ENCODE assay signal across 8 cellular contexts in the genomic region with DNA sequence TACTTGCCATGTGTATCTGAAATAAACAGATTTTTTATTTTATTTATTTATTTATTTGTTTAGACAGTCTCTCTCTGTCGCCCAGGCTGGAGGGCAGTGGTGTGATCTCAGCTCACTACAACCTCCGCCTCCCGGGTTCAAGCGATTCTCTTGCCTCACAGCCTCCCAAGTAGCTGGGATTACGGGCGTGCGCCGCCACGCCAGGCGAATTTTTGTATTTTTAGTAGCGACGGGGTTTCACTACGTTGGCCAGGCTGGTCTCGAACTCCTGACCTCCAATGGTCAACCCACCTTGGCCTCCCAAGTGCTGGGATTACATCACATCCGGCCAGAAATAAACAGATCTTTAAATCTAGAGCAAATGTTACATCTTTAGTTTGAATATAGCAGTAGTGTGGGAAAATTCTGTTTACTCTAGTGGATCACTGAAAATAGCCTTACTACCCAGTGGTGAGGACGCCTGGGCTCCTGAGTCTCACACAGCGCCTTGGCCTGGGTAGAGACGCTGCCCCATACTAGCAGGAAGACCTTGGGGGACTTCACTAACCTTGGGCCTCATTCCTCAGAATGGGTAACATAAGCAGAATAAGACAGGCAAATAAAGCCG. TPM values are rescaled to one million over a fixed set of nuclear protein-coding genes. Genes with fewer than 3 reads are reported as not detected.
DNase-seq lines count a peak whose midpoint lies in the region; ATAC-seq and TF ChIP-seq lines count a peak whose summit lies in the region.

No MANE protein-coding gene starts in this region.

- peaks cover 6% of the 10 kb centered on the region for H3K9me3 Mint-ChIP-seq in WTC11

- no peak overlapping the region for H2AFZ ChIP-seq in HCT116 (ENCODE audit: low read depth, low read length, poor library complexity, severe bottlenecking)

- peaks cover 22% of the 10 kb centered on the region for H3K4me1 Mint-ChIP-seq in WTC11

- H3K9me3 ChIP-seq in BE2C: no peaks in the 10 kb centered on the region
- H3K9me3 ChIP-seq in HCT116 (ENCODE audit: control insufficient read depth in 1 of 2, insufficient read depth in 1 of 2, low read depth in 1 of 2, low read length in 2 of 2): no peaks in the 10 kb centered on the region
- no peaks in the 10 kb centered on the region for H3K9me3 ChIP-seq in psoas muscle

- H3K4me1 ChIP-seq in BE2C (no peaks in the 10 kb centered on the region), HCT116 (ENCODE audit: control insufficient read depth in 1 of 2, insufficient read depth in 2 of 2, low read length in 2 of 2) (peaks cover 15 to 19% of the 10 kb centered on the region in 2 experiments), psoas muscle (peaks cover 30% of the 10 kb centered on the region)

- DNase-seq in BE2C (no peak), HCT116 (ENCODE audit: low read depth, low spot score) (no peak), WTC11 (ENCODE audit: low spot score) (no peak), fibroblast of pulmonary artery (ENCODE audit: low read depth) (peak; percentile 17), psoas muscle (peak in 1 of 2 donors; percentile 13), NCI-H2171 (lab: John Stamatoyannopoulos, UW) (no peak), ureter (ENCODE audit: low spot score) (no peak)

- no peaks in the 10 kb centered on the region for H3K9me2 ChIP-seq in HCT116 (ENCODE audit: insufficient read depth)

- peak overlapping the region; percentile 99 for H3K4me3 Mint-ChIP-seq in WTC11

- 53 to 57% (median 57%) methylated on average over 19 of the region's 19 CpGs for WGBS in psoas muscle, 3 donors

- ATAC-seq in HCT116 (no peak), WTC11 (no peak), psoas muscle (no peak), HG03571 (IDR thresholded peaks at IDR 0.05; ENCODE audit: unreplicated experiment) (no peak)

- peak overlapping the region; percentile 89 for H3K9ac ChIP-seq in HCT116 (ENCODE audit: low read length)

- TF ChIP-seq CTCF in BE2C (IDR thresholded peaks at IDR 0.05; ENCODE audit: low read depth, low read length) (no peak), HCT116 (IDR thresholded peaks at IDR 0.05 in 2 of 3, conservative IDR thresholded peaks at IDR 0.05 in 1 of 3; ENCODE audit: borderline replicate concordance in 1 of 3, insufficient read depth in 1 of 3, low read depth in 2 of 3, low read length in 2 of 3) (no peak), WTC11 (IDR thresholded peaks at IDR 0.05) (no peak), fibroblast of pulmonary artery (IDR thresholded peaks at IDR 0.05; ENCODE audit: low read length, missing control alignments) (no peak), psoas muscle (IDR thresholded peaks at IDR 0.05) (no peak)

- intact Hi-C loops in HCT116 (cut with micrococcal nuclease): loop anchor here (5.0 kb wide), 1 partner anchor 101 kb away; a partner anchor contains a TSS
- intact Hi-C loops in psoas muscle (cut with DNase I): loop anchor here in 1 of 2 donors (5.0 kb wide), 2 partner anchors 46 to 66 kb away; a partner anchor contains a TSS

- H3K4me3 ChIP-seq in BE2C (ENCODE audit: low read depth, low read length): peak overlapping the region; percentile 99
- peak overlapping the region; percentile 87 to 91 for H3K4me3 ChIP-seq in HCT116 (replicated peaks in 1 of 2; ENCODE audit: low read depth in 1 of 2, low read length in 2 of 2)
- peak overlapping the region; percentile 92 for H3K4me3 ChIP-seq in fibroblast of pulmonary artery (replicated peaks; ENCODE audit: low read depth, low read length)
- peak overlapping the region; percentile 84 for H3K4me3 ChIP-seq in psoas muscle

- POLR2A ChIA-PET in HCT116 (lab: Charles Lee): no interaction called here
- POLR2A ChIA-PET in WTC11 (lab: Charles Lee): interaction anchor here (1.2 kb wide), 1 partner anchor 48 kb away, joined by 3 read pairs; no protein-coding TSS in a partner anchor

- H3K27me3 Mint-ChIP-seq in WTC11 (ENCODE audit: low read depth): no peaks in the 10 kb centered on the region

- peaks cover 33% of the 10 kb centered on the region; the same call in 1 of the 2 replicates for H4K20me1 ChIP-seq in HCT116 (ENCODE audit: insufficient read depth)

- peaks cover 90% of the 10 kb centered on the region for H3K79me2 ChIP-seq in HCT116 (ENCODE audit: insufficient read depth, low read length)

- RAD21 ChIA-PET in HCT116 (lab: Charles Lee; ENCODE audit: low non-redundant PET in 1 of 2, low total read pairs in 2 of 2, uncharacterized antibody in 2 of 2, unreplicated experiment in 2 of 2): no interaction called here

- CTCF ChIA-PET in HCT116 (lab: Charles Lee): no interaction called here
- CTCF ChIA-PET in WTC11 (lab: Charles Lee): interaction anchor here (1.5 kb wide), 1 partner anchor 65 kb away, joined by 5 read pairs; no protein-coding TSS in a partner anchor

- peaks cover 46% of the 10 kb centered on the region for H3K36me3 Mint-ChIP-seq in WTC11

- H3K36me3 ChIP-seq in BE2C: peaks cover 34% of the 10 kb centered on the region
- peaks cover 23 to 44% of the 10 kb centered on the region in 2 experiments for H3K36me3 ChIP-seq in HCT116 (ENCODE audit: control insufficient read depth in 1 of 2, insufficient read depth in 2 of 2, low read length in 2 of 2)
- H3K36me3 ChIP-seq in psoas muscle (ENCODE audit: insufficient read depth in 1 of 2, low read depth in 1 of 2): peaks cover 2 to 32% of the 10 kb centered on the region in 2 donors

- TF ChIP-seq RAD21 in HCT116 (IDR thresholded peaks at IDR 0.05; ENCODE audit: low read depth): no peak

- no TSS peak for BruUV-seq in HCT116 (replicated peaks; lab: Mats Ljungman, UMichigan)

- peak overlapping the region; percentile 100 for H3K27ac Mint-ChIP-seq in WTC11

- no peak for TF ChIP-seq POLR2A in HCT116 (IDR thresholded peaks at IDR 0.05; ENCODE audit: borderline replicate concordance, extremely low read depth, insufficient read depth, insufficient read length)

- peak overlapping the region; percentile 92 for H3K4me2 ChIP-seq in HCT116 (ENCODE audit: low read length)

- no peaks in the 10 kb centered on the region for H3K27me3 ChIP-seq in BE2C
- H3K27me3 ChIP-seq in HCT116 (ENCODE audit: insufficient read depth, low read length): no peaks in the 10 kb centered on the region
- H3K27me3 ChIP-seq in psoas muscle (ENCODE audit: insufficient read depth in 3 of 3, low read length in 2 of 3): no peaks in the 10 kb centered on the region

- H3K27ac ChIP-seq in HCT116 (ENCODE audit: low read depth, low read length) (peak overlapping the region; percentile 98), psoas muscle (peak overlapping the region; percentile 99)

TF ChIP-seq in HCT116, 20 proteins besides CTCF, POLR2A, EP300 and RAD21:
- no peak for TF ChIP-seq TCF7L2 (IDR thresholded peaks at IDR 0.05; ENCODE audit: borderline replicate concordance, extremely low read depth, insufficient read depth, insufficient read length)
- peak; percentile 39; the same call in 1 of the 2 replicates for TF ChIP-seq ZFX (IDR thresholded peaks at IDR 0.05)
- TF ChIP-seq CBX3 (IDR thresholded peaks at IDR 0.05; ENCODE audit: low read depth): no peak
- TF ChIP-seq EGR1 (IDR thresholded peaks at IDR 0.05; ENCODE audit: low read depth): no peak
- no peak for TF ChIP-seq EZH2 (IDR thresholded peaks at IDR 0.05)
TF ChIP-seq in HCT116: peak in this region for 1.

TF ChIP-seq in WTC11, 78 proteins besides CTCF, POLR2A, EP300 and RAD21:
- TF ChIP-seq, protein P1, sequence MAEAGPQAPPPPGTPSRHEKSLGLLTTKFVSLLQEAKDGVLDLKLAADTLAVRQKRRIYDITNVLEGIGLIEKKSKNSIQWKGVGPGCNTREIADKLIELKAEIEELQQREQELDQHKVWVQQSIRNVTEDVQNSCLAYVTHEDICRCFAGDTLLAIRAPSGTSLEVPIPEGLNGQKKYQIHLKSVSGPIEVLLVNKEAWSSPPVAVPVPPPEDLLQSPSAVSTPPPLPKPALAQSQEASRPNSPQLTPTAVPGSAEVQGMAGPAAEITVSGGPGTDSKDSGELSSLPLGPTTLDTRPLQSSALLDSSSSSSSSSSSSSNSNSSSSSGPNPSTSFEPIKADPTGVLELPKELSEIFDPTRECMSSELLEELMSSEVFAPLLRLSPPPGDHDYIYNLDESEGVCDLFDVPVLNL (CRISPR knock-in tag; IDR thresholded peaks at IDR 0.05; ENCODE audit: borderline replicate concordance, low read depth): no peak
- TF ChIP-seq ZNF121 (CRISPR knock-in tag; IDR thresholded peaks at IDR 0.05) (peak; percentile 84; the same call in 1 of the 2 replicates), GABPB1 (CRISPR knock-in tag; IDR thresholded peaks at IDR 0.05) (peak; percentile 73)
- TF ChIP-seq, protein P2, sequence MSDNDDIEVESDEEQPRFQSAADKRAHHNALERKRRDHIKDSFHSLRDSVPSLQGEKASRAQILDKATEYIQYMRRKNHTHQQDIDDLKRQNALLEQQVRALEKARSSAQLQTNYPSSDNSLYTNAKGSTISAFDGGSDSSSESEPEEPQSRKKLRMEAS (CRISPR knock-in tag; IDR thresholded peaks at IDR 0.05): 0 out of 2 replicates have a peak, but pooled peaks have one; percentile 4
TF ChIP-seq in WTC11: peak in this region for 3.

RNA-seq across cellular contexts. Expression of a gene that starts 0.7 kb away (rescaled TPM):
- 100 TPM for polyA plus RNA-seq in BE2C (2012; ENCODE audit: insufficient read depth, insufficient read length, low read depth)
- total RNA-seq in HCT116 (2021; ENCODE audit: unreplicated experiment): 241 TPM
- 93.2 and 108 TPM in 2 replicates for polyA plus RNA-seq in HCT116 (2012)
- 173 to 223 TPM (median 177 TPM) in 3 replicates for total RNA-seq in WTC11 (2021)
- 10 to 100 TPM; 41.9 to 77.8 (median 53.5) TPM for total RNA-seq in psoas muscle
- polyA plus RNA-seq in psoas muscle: 10 to 100 TPM; 22.0 to 57.2 (median 40.8) TPM
- 103 TPM for total RNA-seq in ureter

RNA-seq across cellular contexts. Expression of a gene that starts 1.6 kb away (rescaled TPM):
- 285 TPM for polyA plus RNA-seq in BE2C (2012; ENCODE audit: insufficient read depth, insufficient read length, low read depth)
- total RNA-seq in HCT116 (2021; ENCODE audit: unreplicated experiment): 195 TPM
- 67.4 and 76.5 TPM in 2 replicates for polyA plus RNA-seq in HCT116 (2012)
- 259 to 309 TPM (median 274 TPM) in 3 replicates for total RNA-seq in WTC11 (2021)
- total RNA-seq in psoas muscle: 100 to 1,000 TPM; 126 to 179 (median 142) TPM
- polyA plus RNA-seq in psoas muscle: 10 to 100 TPM; 50.1 to 84.8 (median 75.5) TPM
- total RNA-seq in ureter: 390 TPM

RNA-seq across cellular contexts. Expression of a gene that starts 47.3 kb away (rescaled TPM):
- polyA plus RNA-seq in BE2C (2012; ENCODE audit: insufficient read depth, insufficient read length, low read depth): 16.3 TPM
- total RNA-seq in HCT116 (2021; ENCODE audit: unreplicated experiment) (31.7 TPM), WTC11 (2021) (27.5 to 32.2 TPM (median 29.6 TPM) in 3 replicates), psoas muscle (1 to 10 TPM; 4.8 to 5.4 (median 5.2) TPM), ureter (6.5 TPM)
- 19.4 and 22.6 TPM in 2 replicates for polyA plus RNA-seq in HCT116 (2012)
- polyA plus RNA-seq in psoas muscle: 10 to 100 TPM in 1 of 3 donors, 1 to 10 TPM in 2; 6.2 to 15.1 (median 8.4) TPM

RNA-seq across cellular contexts. Expression of a gene that starts 49.7 kb away (rescaled TPM):
- polyA plus RNA-seq in BE2C (2012; ENCODE audit: insufficient read depth, insufficient read length, low read depth): not detected
- total RNA-seq in HCT116 (2021; ENCODE audit: unreplicated experiment) (0.81 TPM), WTC11 (2021) (2.6 to 4.0 TPM (median 3.5 TPM) in 3 replicates), psoas muscle (1 to 10 TPM; 3.0 to 4.5 (median 3.3) TPM), ureter (1.2 TPM)
- polyA plus RNA-seq in HCT116 (2012): 0.22 and 0.33 TPM in 2 replicates
- polyA plus RNA-seq in psoas muscle: 1 to 10 TPM; 2.9 to 7.6 (median 2.9) TPM
